Comparison of ENCODE assay signal across 1 cellular context in genomic region chr3:57179580-57180410, GRCh38.
TF ChIP-seq lines count a peak whose summit lies in the region.

No MANE protein-coding gene starts in this region.

TF ChIP-seq in GM23338, 12 proteins besides CTCF, POLR2A, EP300 and RAD21 (continued from another document):
- TF ChIP-seq, protein P1, sequence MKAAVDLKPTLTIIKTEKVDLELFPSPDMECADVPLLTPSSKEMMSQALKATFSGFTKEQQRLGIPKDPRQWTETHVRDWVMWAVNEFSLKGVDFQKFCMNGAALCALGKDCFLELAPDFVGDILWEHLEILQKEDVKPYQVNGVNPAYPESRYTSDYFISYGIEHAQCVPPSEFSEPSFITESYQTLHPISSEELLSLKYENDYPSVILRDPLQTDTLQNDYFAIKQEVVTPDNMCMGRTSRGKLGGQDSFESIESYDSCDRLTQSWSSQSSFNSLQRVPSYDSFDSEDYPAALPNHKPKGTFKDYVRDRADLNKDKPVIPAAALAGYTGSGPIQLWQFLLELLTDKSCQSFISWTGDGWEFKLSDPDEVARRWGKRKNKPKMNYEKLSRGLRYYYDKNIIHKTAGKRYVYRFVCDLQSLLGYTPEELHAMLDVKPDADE (IDR thresholded peaks at IDR 0.05): no peak
- TF ChIP-seq POLR2AphosphoS5 (IDR thresholded peaks at IDR 0.05; ENCODE audit: low read depth) (no peak), STAT1 (IDR thresholded peaks at IDR 0.05; ENCODE audit: unreplicated experiment) (no peak)
